In the genomic region with DNA sequence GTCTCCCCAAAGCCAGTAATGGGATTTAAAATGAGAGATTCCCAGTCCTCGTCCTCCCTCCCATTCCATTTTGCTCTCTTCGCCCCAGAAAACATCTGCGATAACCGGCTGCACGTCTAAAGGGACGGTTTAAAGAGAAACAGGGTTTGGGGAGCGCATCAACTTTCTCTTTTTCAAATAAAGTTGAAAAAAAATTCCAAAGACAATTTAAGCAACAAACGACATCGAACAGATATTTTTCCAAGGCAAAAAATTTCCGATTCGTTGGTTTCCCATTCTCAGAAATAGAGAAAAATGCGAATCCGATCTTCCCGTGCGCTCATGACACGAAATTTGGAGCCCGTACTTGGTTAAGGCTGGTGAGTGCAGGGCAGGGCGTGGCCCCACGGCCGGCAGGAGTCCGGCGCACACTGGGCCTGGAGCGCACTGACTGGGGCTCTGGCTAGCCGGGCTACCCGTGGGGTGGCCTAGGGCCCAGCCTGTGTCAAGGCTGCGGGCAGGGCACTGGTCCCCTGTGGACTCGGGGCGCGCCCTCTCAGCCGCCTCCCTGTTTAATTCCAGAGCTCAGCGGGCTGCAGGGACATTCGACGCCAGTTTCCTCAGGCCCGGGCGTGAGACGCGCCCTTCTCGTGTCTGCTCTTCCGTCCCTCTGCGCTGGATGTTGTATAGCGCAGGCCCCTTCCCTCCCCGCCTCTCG, we compare ENCODE assay signal across 1 cellular context.
TF ChIP-seq lines count a peak whose summit lies in the region.

No MANE protein-coding gene starts in this region.

TF ChIP-seq in WTC11, 78 proteins besides CTCF, POLR2A, EP300 and RAD21 (continued from another document):
- TF ChIP-seq, protein P1, sequence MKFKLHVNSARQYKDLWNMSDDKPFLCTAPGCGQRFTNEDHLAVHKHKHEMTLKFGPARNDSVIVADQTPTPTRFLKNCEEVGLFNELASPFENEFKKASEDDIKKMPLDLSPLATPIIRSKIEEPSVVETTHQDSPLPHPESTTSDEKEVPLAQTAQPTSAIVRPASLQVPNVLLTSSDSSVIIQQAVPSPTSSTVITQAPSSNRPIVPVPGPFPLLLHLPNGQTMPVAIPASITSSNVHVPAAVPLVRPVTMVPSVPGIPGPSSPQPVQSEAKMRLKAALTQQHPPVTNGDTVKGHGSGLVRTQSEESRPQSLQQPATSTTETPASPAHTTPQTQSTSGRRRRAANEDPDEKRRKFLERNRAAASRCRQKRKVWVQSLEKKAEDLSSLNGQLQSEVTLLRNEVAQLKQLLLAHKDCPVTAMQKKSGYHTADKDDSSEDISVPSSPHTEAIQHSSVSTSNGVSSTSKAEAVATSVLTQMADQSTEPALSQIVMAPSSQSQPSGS (CRISPR knock-in tag; IDR thresholded peaks at IDR 0.05; ENCODE audit: borderline replicate concordance, low read depth), result no peak
- TF ChIP-seq CREM (CRISPR knock-in tag; IDR thresholded peaks at IDR 0.05) (no peak), TCF7 (CRISPR knock-in tag; IDR thresholded peaks at IDR 0.05; ENCODE audit: low read depth) (no peak), EMX1 (CRISPR knock-in tag; IDR thresholded peaks at IDR 0.05) (no peak), MYBL2 (CRISPR knock-in tag; IDR thresholded peaks at IDR 0.05) (no peak)
- TF ChIP-seq, protein P2, sequence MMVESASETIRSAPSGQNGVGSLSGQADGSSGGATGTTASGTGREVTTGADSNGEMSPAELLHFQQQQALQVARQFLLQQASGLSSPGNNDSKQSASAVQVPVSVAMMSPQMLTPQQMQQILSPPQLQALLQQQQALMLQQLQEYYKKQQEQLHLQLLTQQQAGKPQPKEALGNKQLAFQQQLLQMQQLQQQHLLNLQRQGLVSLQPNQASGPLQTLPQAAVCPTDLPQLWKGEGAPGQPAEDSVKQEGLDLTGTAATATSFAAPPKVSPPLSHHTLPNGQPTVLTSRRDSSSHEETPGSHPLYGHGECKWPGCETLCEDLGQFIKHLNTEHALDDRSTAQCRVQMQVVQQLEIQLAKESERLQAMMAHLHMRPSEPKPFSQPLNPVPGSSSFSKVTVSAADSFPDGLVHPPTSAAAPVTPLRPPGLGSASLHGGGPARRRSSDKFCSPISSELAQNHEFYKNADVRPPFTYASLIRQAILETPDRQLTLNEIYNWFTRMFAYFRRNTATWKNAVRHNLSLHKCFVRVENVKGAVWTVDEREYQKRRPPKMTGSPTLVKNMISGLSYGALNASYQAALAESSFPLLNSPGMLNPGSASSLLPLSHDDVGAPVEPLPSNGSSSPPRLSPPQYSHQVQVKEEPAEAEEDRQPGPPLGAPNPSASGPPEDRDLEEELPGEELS (CRISPR knock-in tag; IDR thresholded peaks at IDR 0.05), result no peak
- TF ChIP-seq, protein P3, sequence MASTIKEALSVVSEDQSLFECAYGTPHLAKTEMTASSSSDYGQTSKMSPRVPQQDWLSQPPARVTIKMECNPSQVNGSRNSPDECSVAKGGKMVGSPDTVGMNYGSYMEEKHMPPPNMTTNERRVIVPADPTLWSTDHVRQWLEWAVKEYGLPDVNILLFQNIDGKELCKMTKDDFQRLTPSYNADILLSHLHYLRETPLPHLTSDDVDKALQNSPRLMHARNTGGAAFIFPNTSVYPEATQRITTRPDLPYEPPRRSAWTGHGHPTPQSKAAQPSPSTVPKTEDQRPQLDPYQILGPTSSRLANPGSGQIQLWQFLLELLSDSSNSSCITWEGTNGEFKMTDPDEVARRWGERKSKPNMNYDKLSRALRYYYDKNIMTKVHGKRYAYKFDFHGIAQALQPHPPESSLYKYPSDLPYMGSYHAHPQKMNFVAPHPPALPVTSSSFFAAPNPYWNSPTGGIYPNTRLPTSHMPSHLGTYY (CRISPR knock-in tag; IDR thresholded peaks at IDR 0.05), result no peak
- TF ChIP-seq, protein P4, sequence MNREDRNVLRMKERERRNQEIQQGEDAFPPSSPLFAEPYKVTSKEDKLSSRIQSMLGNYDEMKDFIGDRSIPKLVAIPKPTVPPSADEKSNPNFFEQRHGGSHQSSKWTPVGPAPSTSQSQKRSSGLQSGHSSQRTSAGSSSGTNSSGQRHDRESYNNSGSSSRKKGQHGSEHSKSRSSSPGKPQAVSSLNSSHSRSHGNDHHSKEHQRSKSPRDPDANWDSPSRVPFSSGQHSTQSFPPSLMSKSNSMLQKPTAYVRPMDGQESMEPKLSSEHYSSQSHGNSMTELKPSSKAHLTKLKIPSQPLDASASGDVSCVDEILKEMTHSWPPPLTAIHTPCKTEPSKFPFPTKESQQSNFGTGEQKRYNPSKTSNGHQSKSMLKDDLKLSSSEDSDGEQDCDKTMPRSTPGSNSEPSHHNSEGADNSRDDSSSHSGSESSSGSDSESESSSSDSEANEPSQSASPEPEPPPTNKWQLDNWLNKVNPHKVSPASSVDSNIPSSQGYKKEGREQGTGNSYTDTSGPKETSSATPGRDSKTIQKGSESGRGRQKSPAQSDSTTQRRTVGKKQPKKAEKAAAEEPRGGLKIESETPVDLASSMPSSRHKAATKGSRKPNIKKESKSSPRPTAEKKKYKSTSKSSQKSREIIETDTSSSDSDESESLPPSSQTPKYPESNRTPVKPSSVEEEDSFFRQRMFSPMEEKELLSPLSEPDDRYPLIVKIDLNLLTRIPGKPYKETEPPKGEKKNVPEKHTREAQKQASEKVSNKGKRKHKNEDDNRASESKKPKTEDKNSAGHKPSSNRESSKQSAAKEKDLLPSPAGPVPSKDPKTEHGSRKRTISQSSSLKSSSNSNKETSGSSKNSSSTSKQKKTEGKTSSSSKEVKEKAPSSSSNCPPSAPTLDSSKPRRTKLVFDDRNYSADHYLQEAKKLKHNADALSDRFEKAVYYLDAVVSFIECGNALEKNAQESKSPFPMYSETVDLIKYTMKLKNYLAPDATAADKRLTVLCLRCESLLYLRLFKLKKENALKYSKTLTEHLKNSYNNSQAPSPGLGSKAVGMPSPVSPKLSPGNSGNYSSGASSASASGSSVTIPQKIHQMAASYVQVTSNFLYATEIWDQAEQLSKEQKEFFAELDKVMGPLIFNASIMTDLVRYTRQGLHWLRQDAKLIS (CRISPR knock-in tag; IDR thresholded peaks at IDR 0.05; ENCODE audit: borderline replicate concordance), result no peak
- TF ChIP-seq, protein P5, sequence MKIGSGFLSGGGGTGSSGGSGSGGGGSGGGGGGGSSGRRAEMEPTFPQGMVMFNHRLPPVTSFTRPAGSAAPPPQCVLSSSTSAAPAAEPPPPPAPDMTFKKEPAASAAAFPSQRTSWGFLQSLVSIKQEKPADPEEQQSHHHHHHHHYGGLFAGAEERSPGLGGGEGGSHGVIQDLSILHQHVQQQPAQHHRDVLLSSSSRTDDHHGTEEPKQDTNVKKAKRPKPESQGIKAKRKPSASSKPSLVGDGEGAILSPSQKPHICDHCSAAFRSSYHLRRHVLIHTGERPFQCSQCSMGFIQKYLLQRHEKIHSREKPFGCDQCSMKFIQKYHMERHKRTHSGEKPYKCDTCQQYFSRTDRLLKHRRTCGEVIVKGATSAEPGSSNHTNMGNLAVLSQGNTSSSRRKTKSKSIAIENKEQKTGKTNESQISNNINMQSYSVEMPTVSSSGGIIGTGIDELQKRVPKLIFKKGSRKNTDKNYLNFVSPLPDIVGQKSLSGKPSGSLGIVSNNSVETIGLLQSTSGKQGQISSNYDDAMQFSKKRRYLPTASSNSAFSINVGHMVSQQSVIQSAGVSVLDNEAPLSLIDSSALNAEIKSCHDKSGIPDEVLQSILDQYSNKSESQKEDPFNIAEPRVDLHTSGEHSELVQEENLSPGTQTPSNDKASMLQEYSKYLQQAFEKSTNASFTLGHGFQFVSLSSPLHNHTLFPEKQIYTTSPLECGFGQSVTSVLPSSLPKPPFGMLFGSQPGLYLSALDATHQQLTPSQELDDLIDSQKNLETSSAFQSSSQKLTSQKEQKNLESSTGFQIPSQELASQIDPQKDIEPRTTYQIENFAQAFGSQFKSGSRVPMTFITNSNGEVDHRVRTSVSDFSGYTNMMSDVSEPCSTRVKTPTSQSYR (CRISPR knock-in tag; IDR thresholded peaks at IDR 0.05), result no peak
